17 cellular contexts compared by ENCODE assay signal in the genomic region with DNA sequence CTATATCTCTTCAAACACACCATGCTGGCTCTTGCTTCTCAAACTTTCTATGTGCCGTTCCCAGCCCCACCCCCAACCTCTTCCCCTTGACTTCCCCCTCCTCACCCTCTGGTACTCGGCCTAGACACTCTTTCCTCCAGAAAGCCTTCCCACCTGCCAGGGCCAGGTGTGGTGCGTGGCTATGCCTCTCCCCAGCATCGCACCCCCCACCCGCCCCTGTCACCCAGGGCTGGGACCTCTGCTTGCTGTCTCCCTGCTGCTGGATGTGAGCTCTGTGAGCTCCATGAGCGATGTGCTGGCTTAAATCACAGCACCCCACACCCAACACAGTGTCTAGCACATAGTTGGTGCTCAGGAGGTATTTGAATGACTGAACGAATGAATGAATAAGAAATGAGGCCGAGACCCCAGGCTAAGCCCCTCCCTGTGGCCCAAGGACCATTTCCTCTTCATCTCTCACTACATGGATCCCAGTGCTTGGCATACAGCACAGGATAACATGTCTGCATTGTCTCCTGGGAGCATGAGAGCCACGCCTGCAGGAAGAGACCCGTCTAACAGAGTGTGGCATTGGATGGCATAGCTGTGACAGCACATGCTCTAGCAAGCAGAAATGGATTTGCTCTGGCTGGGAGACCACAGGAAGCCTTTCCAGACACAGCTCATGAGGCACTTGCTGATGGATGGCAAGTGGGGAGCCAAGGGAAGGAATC. TPM values are rescaled to one million over a fixed set of nuclear protein-coding genes. Genes with fewer than 3 reads are reported as not detected.
"Had no signal": no experiment of that assay in that cellular context is flagged by ENCODE, and none has a peak within 500 bp of the region (broad histone marks: within the 10 kb centered on the region; RNA-seq: fewer than 3 reads in every experiment).

No MANE protein-coding gene starts in this region.

- H3K4me3 ChIP-seq: coronary artery, mucosa of descending colon, prostate gland, sigmoid colon had no signal

- H3K9me3 ChIP-seq: mucosa of descending colon, prostate gland, sigmoid colon had no signal

- H3K27ac ChIP-seq: coronary artery, prostate gland, sigmoid colon had no signal

- H3K27me3 ChIP-seq: sigmoid colon had no signal

- ATAC-seq: mucosa of descending colon; natural killer cell treated with Interleukin-12 subunit alpha and Interleukin-12 subunit beta and Interleukin-15 and Interleukin-18, amount 100 ng/mL, for 72 hours had no signal

- DNase-seq: activated CD4-positive, alpha-beta memory T cell treated with anti-CD3 and anti-CD28 coated beads for 36 hours; activated CD4-positive, alpha-beta T cell treated with anti-CD3 and anti-CD28 coated beads for 1 hour; activated naive CD4-positive, alpha-beta T cell; caudate nucleus; effector CD4-positive, alpha-beta T cell; foreskin melanocyte; hippocampal formation; mucosa of descending colon; occipital lobe; sigmoid colon; stimulated activated CD4-positive, alpha-beta T cell treated with anti-CD3 and anti-CD28 coated beads, Interleukin-2, amount 100 ng/mL, for 48 hours; stimulated activated naive CD4-positive, alpha-beta T cell treated with Interleukin-2 at 50 U/mL for 16 hours; T-helper 9 cell; trophoblast cell had no signal

- H3K36me3 ChIP-seq: prostate gland, sigmoid colon had no signal

- H3K4me1 ChIP-seq: prostate gland, sigmoid colon had no signal

RNA-seq across cellular contexts. Expression of a gene that starts 19.7 kb away (rescaled TPM):
- total RNA-seq: activated CD4-positive, alpha-beta memory T cell treated with anti-CD3 and anti-CD28 coated beads for 36 hours; natural killer cell treated with Interleukin-12 subunit alpha and Interleukin-12 subunit beta and Interleukin-15 and Interleukin-18, amount 100 ng/mL, for 72 hours; occipital lobe had no signal

RNA-seq across cellular contexts. Expression of a gene that starts 41.3 kb away (rescaled TPM):
- total RNA-seq: activated CD4-positive, alpha-beta memory T cell treated with anti-CD3 and anti-CD28 coated beads for 36 hours; natural killer cell treated with Interleukin-12 subunit alpha and Interleukin-12 subunit beta and Interleukin-15 and Interleukin-18, amount 100 ng/mL, for 72 hours; occipital lobe; sigmoid colon had no signal
